Comparison of ENCODE assay signal across 8 cellular contexts in the genomic region with DNA sequence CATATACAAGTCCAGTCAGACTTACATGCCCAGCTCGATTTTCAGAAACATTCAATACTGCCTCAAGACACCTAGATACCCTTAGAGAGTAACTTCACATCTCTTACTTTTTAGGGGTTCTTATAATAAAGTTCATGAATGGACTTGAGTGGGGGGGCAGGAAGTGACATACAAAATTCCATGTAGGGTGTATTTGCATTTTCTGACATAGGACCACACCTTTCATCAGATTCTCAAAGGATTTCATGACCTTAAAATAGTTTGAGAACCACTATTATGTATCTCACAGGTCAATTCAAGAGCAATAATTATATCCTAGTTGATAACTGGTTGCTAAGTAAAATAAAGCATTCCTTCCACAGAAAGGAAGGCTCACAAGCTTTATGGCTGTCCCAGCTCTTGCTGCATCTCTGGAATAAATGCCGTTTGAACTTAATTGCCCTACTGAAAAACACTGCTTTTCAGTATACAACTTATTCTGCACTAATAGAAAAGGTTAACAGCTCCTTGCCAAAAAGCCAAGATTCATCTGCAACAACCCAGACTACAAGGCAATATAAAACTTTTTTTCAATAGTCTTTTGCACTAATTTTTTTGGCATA. TPM values are rescaled to one million over a fixed set of nuclear protein-coding genes. Genes with fewer than 3 reads are reported as not detected.
DNase-seq lines count a peak whose midpoint lies in the region; ATAC-seq and TF ChIP-seq lines count a peak whose summit lies in the region.

No MANE protein-coding gene starts in this region.

- H3K27ac ChIP-seq in tibial artery: peak overlapping the region; percentile 97 to 99

- H3K36me3 Mint-ChIP-seq in activated naive CD4-positive, alpha-beta T cell treated with anti-CD3 and anti-CD28 coated beads, Interleukin-2, amount 50 U/mL, for 24 hours: peaks cover 1% of the 10 kb centered on the region
- peaks cover 0 to 15% of the 10 kb centered on the region in 2 donors for H3K36me3 Mint-ChIP-seq in activated naive CD4-positive, alpha-beta T cell treated with anti-CD3 and anti-CD28 coated beads, Interleukin-2, amount 50 U/mL, for 72 hours
- peaks cover 15% of the 10 kb centered on the region for H3K36me3 Mint-ChIP-seq in activated T-helper 1 cell treated with anti-CD3 and anti-CD28 coated beads, Interleukin-12 subunit alpha, Interleukin-12 subunit beta, Interleukin-2, Interleukin-4 antibody, amounts not matched to agents 30 ng/mL and 10 ng/mL and 1 ng/mL, durations not matched to agents 14 hours and 24 hours and 36 hours (ENCODE audit: low read depth)

- H3K9me3 ChIP-seq in tibial artery: no peaks in the 10 kb centered on the region

- no peak for ATAC-seq in activated naive CD4-positive, alpha-beta T cell treated with anti-CD3 and anti-CD28 coated beads, Interleukin-2, amount 50 U/mL, for 72 hours
- no peak for ATAC-seq in HG03460 (IDR thresholded peaks at IDR 0.05; ENCODE audit: unreplicated experiment)
- no peak for ATAC-seq in GM18870 (IDR thresholded peaks at IDR 0.05; ENCODE audit: unreplicated experiment)

- H3K4me1 Mint-ChIP-seq in activated naive CD4-positive, alpha-beta T cell treated with anti-CD3 and anti-CD28 coated beads, Interleukin-2, amount 50 U/mL, for 24 hours: peaks cover 44% of the 10 kb centered on the region
- peaks cover 50% of the 10 kb centered on the region for H3K4me1 Mint-ChIP-seq in activated T-helper 1 cell treated with anti-CD3 and anti-CD28 coated beads, Interleukin-12 subunit alpha, Interleukin-12 subunit beta, Interleukin-2, Interleukin-4 antibody, amounts not matched to agents 30 ng/mL and 10 ng/mL and 1 ng/mL, durations not matched to agents 14 hours and 24 hours and 36 hours (ENCODE audit: low read depth)

- H3K4me1 ChIP-seq in tibial artery: peaks cover 0 to 31% (median 6%) of the 10 kb centered on the region in 4 donors

- intact Hi-C loops in activated T-helper 1 cell treated with anti-CD3 and anti-CD28 coated beads, Interleukin-12 subunit alpha, Interleukin-12 subunit beta, Interleukin-2, Interleukin-4 antibody, amounts not matched to agents 30 ng/mL and 10 ng/mL and 1 ng/mL, durations not matched to agents 14 hours and 24 hours and 36 hours (cut with micrococcal nuclease): loop anchor here (2.0 kb wide), 1 partner anchor 14 kb away; no protein-coding TSS in a partner anchor
- intact Hi-C loops in tibial artery (cut with DNase I; ENCODE audit: low total_unique reads): loop anchor here (5.0 kb wide), 1 partner anchor 63 kb away; no protein-coding TSS in a partner anchor

- no peaks in the 10 kb centered on the region for H3K27me3 ChIP-seq in tibial artery

- H3K27ac Mint-ChIP-seq in activated naive CD4-positive, alpha-beta T cell treated with anti-CD3 and anti-CD28 coated beads, Interleukin-2, amount 50 U/mL, for 24 hours: no peak overlapping the region
- H3K27ac Mint-ChIP-seq in activated naive CD4-positive, alpha-beta T cell treated with anti-CD3 and anti-CD28 coated beads, Interleukin-2, amount 50 U/mL, for 72 hours: peak overlapping the region in 1 of 2 donors; percentile 96
- peak overlapping the region; percentile 40 for H3K27ac Mint-ChIP-seq in activated T-helper 1 cell treated with anti-CD3 and anti-CD28 coated beads, Interleukin-12 subunit alpha, Interleukin-12 subunit beta, Interleukin-2, Interleukin-4 antibody, amounts not matched to agents 30 ng/mL and 10 ng/mL and 1 ng/mL, durations not matched to agents 14 hours and 24 hours and 36 hours

- TF ChIP-seq CTCF in tibial artery (IDR thresholded peaks at IDR 0.05): no peak

- POLR2A ChIA-PET in HEK293T (lab: Yijun Ruan, JAX): interaction anchor here (1.7 to 6.6 kb wide), 2 partner anchors 11 to 16 kb away, joined by 3 to 61 read pairs; a partner anchor contains a TSS

- H3K27me3 Mint-ChIP-seq in activated naive CD4-positive, alpha-beta T cell treated with anti-CD3 and anti-CD28 coated beads, Interleukin-2, amount 50 U/mL, for 24 hours: no peaks in the 10 kb centered on the region
- H3K27me3 Mint-ChIP-seq in activated T-helper 1 cell treated with anti-CD3 and anti-CD28 coated beads, Interleukin-12 subunit alpha, Interleukin-12 subunit beta, Interleukin-2, Interleukin-4 antibody, amounts not matched to agents 30 ng/mL and 10 ng/mL and 1 ng/mL, durations not matched to agents 14 hours and 24 hours and 36 hours (ENCODE audit: insufficient read depth): peaks cover 2% of the 10 kb centered on the region

- peak overlapping the region; percentile 67 to 92 for H3K4me3 ChIP-seq in tibial artery

- H3K9me3 Mint-ChIP-seq in activated naive CD4-positive, alpha-beta T cell treated with anti-CD3 and anti-CD28 coated beads, Interleukin-2, amount 50 U/mL, for 24 hours: no peaks in the 10 kb centered on the region
- H3K9me3 Mint-ChIP-seq in activated naive CD4-positive, alpha-beta T cell treated with anti-CD3 and anti-CD28 coated beads, Interleukin-2, amount 50 U/mL, for 72 hours: no peaks in the 10 kb centered on the region
- no peaks in the 10 kb centered on the region for H3K9me3 Mint-ChIP-seq in activated T-helper 1 cell treated with anti-CD3 and anti-CD28 coated beads, Interleukin-12 subunit alpha, Interleukin-12 subunit beta, Interleukin-2, Interleukin-4 antibody, amounts not matched to agents 30 ng/mL and 10 ng/mL and 1 ng/mL, durations not matched to agents 14 hours and 24 hours and 36 hours

- CTCF ChIA-PET in HEK293T (lab: Yijun Ruan, JAX): no interaction called here

- peaks cover 0 to 2% (median 0%) of the 10 kb centered on the region in 3 donors for H3K36me3 ChIP-seq in tibial artery

- DNase-seq in activated naive CD4-positive, alpha-beta T cell treated with anti-CD3 and anti-CD28 coated beads, Interleukin-2, amount 50 U/mL, for 72 hours (ENCODE audit: low spot score in 2 of 2): no peak
- no peak for DNase-seq in activated T-helper 1 cell treated with anti-CD3 and anti-CD28 coated beads, Interleukin-12 subunit alpha, Interleukin-12 subunit beta, Interleukin-2, Interleukin-4 antibody, amounts not matched to agents 30 ng/mL and 10 ng/mL and 1 ng/mL, durations not matched to agents 14 hours and 24 hours and 36 hours (ENCODE audit: low spot score)
- DNase-seq in iris pigment epithelial cell (ENCODE audit: low read depth) (peak; percentile 39), tibial artery (no peak), HEK293T (ENCODE audit: extremely low spot score) (no peak)

- H3K4me3 Mint-ChIP-seq in activated naive CD4-positive, alpha-beta T cell treated with anti-CD3 and anti-CD28 coated beads, Interleukin-2, amount 50 U/mL, for 24 hours: peak overlapping the region; percentile 98
- peak overlapping the region; percentile 96 for H3K4me3 Mint-ChIP-seq in activated T-helper 1 cell treated with anti-CD3 and anti-CD28 coated beads, Interleukin-12 subunit alpha, Interleukin-12 subunit beta, Interleukin-2, Interleukin-4 antibody, amounts not matched to agents 30 ng/mL and 10 ng/mL and 1 ng/mL, durations not matched to agents 14 hours and 24 hours and 36 hours

TF ChIP-seq in HEK293T, 16 proteins besides CTCF, POLR2A, EP300 and RAD21:
- TF ChIP-seq FOXA1 (IDR thresholded peaks at IDR 0.05) (no peak), ELF4 (IDR thresholded peaks at IDR 0.05) (no peak), SUZ12 (IDR thresholded peaks at IDR 0.05) (no peak), SP1 (IDR thresholded peaks at IDR 0.05) (no peak), FOXM1 (IDR thresholded peaks at IDR 0.05; ENCODE audit: borderline replicate concordance) (no peak), CTBP1 (IDR thresholded peaks at IDR 0.05; ENCODE audit: borderline replicate concordance) (no peak), HDGF (IDR thresholded peaks at IDR 0.05; ENCODE audit: borderline replicate concordance) (no peak), L3MBTL2 (conservative IDR thresholded peaks at IDR 0.05) (no peak), LEF1 (IDR thresholded peaks at IDR 0.05; ENCODE audit: borderline replicate concordance) (no peak)

RNA-seq across cellular contexts. Expression of a gene that starts 2.3 kb away (rescaled TPM):
- total RNA-seq in activated naive CD4-positive, alpha-beta T cell treated with anti-CD3 and anti-CD28 coated beads, Interleukin-2, amount 50 U/mL, for 72 hours: 10 to 100 TPM in 1 of 2 donors, 1 to 10 TPM in 1; 9.5 to 62.2 TPM
- 52.8 and 54.5 TPM in 2 replicates for total RNA-seq in activated T-helper 1 cell treated with anti-CD3 and anti-CD28 coated beads, Interleukin-12 subunit alpha, Interleukin-12 subunit beta, Interleukin-2, Interleukin-4 antibody, amounts not matched to agents 30 ng/mL and 10 ng/mL and 1 ng/mL, durations not matched to agents 14 hours and 24 hours and 36 hours

RNA-seq across cellular contexts. Expression of a gene that starts 15.9 kb away (rescaled TPM):
- total RNA-seq in activated naive CD4-positive, alpha-beta T cell treated with anti-CD3 and anti-CD28 coated beads, Interleukin-2, amount 50 U/mL, for 72 hours: 1 to 10 TPM in 1 of 2 donors, under 1 TPM in 1; 0.18 to 1.2 TPM
- total RNA-seq in activated T-helper 1 cell treated with anti-CD3 and anti-CD28 coated beads, Interleukin-12 subunit alpha, Interleukin-12 subunit beta, Interleukin-2, Interleukin-4 antibody, amounts not matched to agents 30 ng/mL and 10 ng/mL and 1 ng/mL, durations not matched to agents 14 hours and 24 hours and 36 hours: 0.81 and 0.83 TPM in 2 replicates
